ENCODE assay signal across 25 cellular contexts in the genomic region with DNA sequence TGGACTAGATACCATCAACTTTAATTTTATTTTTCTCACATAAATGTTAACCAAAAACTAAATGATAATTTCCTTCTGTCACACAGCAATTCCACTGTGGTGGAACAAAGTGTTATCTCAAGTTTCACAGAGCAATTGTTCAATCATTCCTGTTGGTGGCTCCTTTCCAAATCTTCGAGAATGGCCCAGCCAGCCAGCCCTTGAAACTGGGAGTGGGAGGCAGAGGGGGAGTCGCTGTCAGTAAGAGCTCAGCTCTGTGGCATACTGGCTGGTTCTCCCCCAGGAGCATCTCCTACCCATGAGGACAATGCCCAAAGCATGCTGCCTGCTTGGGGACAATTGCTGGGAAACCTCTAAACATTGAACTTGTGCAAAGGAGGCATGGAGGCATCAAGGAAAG. TPM values are rescaled to one million over a fixed set of nuclear protein-coding genes. Genes with fewer than 3 reads are reported as not detected.
"Had no signal": no experiment of that assay in that cellular context is flagged by ENCODE, and none has a peak within 500 bp of the region (broad histone marks: within the 10 kb centered on the region; RNA-seq: fewer than 3 reads in every experiment).

No MANE protein-coding gene starts in this region.

- H3K4me3 ChIP-seq: gastrocnemius medialis, left ventricle myocardium inferior, lung, stomach, thyroid gland had no signal

- H3K4me1 ChIP-seq: gastrocnemius medialis, thyroid gland had no signal

- H3K27me3 ChIP-seq: gastrocnemius medialis, stomach, thyroid gland had no signal

- H3K9me3 ChIP-seq: gastrocnemius medialis, left ventricle myocardium inferior, stomach, thyroid gland had no signal

- H3K36me3 ChIP-seq: gastrocnemius medialis, left ventricle myocardium inferior, stomach, thyroid gland, WERI-Rb-1 had no signal

- DNase-seq: activated CD4-positive, alpha-beta T cell treated with anti-CD3 and anti-CD28 coated beads for 48 hours; activated CD4-positive, alpha-beta T cell treated with anti-CD3 and anti-CD28 coated beads, Interleukin-2, amount 50 U/mL, for 48 hours; activated CD8-positive, alpha-beta memory T cell treated with anti-CD3 and anti-CD28 coated beads for 24 hours; activated effector memory CD4-positive, alpha-beta T cell treated with anti-CD3 and anti-CD28 coated beads, Interleukin-2, amount 50 U/mL, for 16 hours; activated naive CD4-positive, alpha-beta T cell treated with anti-CD3 and anti-CD28 coated beads, Interleukin-2, amount 10 ng/mL, durations not matched to agents 7 days and 5 days; activated naive CD8-positive, alpha-beta T cell treated with anti-CD3 and anti-CD28 coated beads, Interleukin-2, amount 10 ng/mL, durations not matched to agents 7 days and 5 days; amniotic stem cell; central memory CD4-positive, alpha-beta T cell; effector CD4-positive, alpha-beta T cell; gastrocnemius medialis; glutamatergic neuron; left ventricle myocardium inferior; mesendoderm; posterior cingulate gyrus; right cardiac atrium; stimulated activated CD4-positive, alpha-beta T cell treated with anti-CD3 and anti-CD28 coated beads, Interleukin-15, amount 100 ng/mL, for 24 hours; stimulated activated CD4-positive, alpha-beta T cell treated with anti-CD3 and anti-CD28 coated beads, Interleukin-2, amount 100 ng/mL, for 24 hours; stimulated activated naive B cell treated with anti-CD40 and anti-IgM and Interleukin-4, amounts not matched to agents 10 μg/mL and 1 μg/mL and 100 μg/mL, for 72 hours; stomach; T-helper 9 cell; thyroid gland; WERI-Rb-1 had no signal

- ATAC-seq: activated CD4-positive, CD25-positive, alpha-beta regulatory T cell treated with anti-CD3 and anti-CD28 coated beads, Interleukin-2, amount 50 U/mL, for 24 hours; gastrocnemius medialis; natural killer cell treated with Interleukin-12 subunit alpha and Interleukin-12 subunit beta and Interleukin-15 and Interleukin-18, amount 100 ng/mL, for 72 hours; right cardiac atrium; stimulated activated naive B cell treated with anti-CD40 and anti-IgM and Interleukin-4, amounts not matched to agents 10 μg/mL and 1 μg/mL and 100 μg/mL, for 72 hours had no signal

- H3K27ac ChIP-seq: gastrocnemius medialis, left ventricle myocardium inferior, stomach, thyroid gland, WERI-Rb-1 had no signal

RNA-seq across cellular contexts. Expression of a gene that starts 47.7 kb away (rescaled TPM):
- total RNA-seq: activated naive CD8-positive, alpha-beta T cell treated with anti-CD3 and anti-CD28 coated beads, Interleukin-2, amount 10 ng/mL, durations not matched to agents 7 days and 5 days; natural killer cell treated with Interleukin-12 subunit alpha and Interleukin-12 subunit beta and Interleukin-15 and Interleukin-18, amount 100 ng/mL, for 72 hours had no signal
